10 cellular contexts compared by ENCODE assay signal in genomic region chr1:40059960-40060337, GRCh38. TPM values are rescaled to one million over a fixed set of nuclear protein-coding genes. Genes with fewer than 3 reads are reported as not detected.
A peak's percentile ranks its signal among the peaks of the same experiment; 100 is the strongest.
DNase-seq lines count a peak whose midpoint lies in the region; ATAC-seq, FAIRE-seq and TF ChIP-seq lines count a peak whose summit lies in the region.
"Had no signal": no experiment of that assay in that cellular context is flagged by ENCODE, and none has a peak within 500 bp of the region (broad histone marks: within the 10 kb centered on the region; RNA-seq: fewer than 3 reads in every experiment).

No MANE protein-coding gene starts in this region.

- peaks cover 56% of the 10 kb centered on the region for H3F3A ChIP-seq in MM.1S (ENCODE audit: insufficient read depth, low read length)

- no peaks in the 10 kb centered on the region for H3K9me3 Mint-ChIP-seq in CD8-positive, alpha-beta memory T cell
- no peaks in the 10 kb centered on the region for H3K9me3 Mint-ChIP-seq in naive thymus-derived CD4-positive, alpha-beta T cell

- intact Hi-C loops in GM12878 (cut with micrococcal nuclease; ENCODE audit: unreplicated experiment): no loop called here
- intact Hi-C loops in naive thymus-derived CD4-positive, alpha-beta T cell (cut with micrococcal nuclease): loop anchor here (1.0 kb wide), 4 partner anchors 10 to 21 kb away; partner anchors contain the start of gene CAP1 (in 1 of the 2)

- TF ChIP-seq POLR2A in GM12878 (IDR thresholded peaks at IDR 0.05; ENCODE audit: low read depth, low read length): no peak

- POLR2A ChIA-PET in CD8-positive, alpha-beta memory T cell (lab: Charles Lee): interaction anchor here (1.3 to 1.6 kb wide), 2 partner anchors 19 to 24 kb away, joined by 3 to 10 read pairs; partner anchors contain the start of gene CAP1
- POLR2A ChIA-PET in GM12878 (lab: Charles Lee): interaction anchor here (0.6 to 2.7 kb wide), 9 partner anchors 10 to 1145 kb away, joined by 3 to 15 read pairs (median 4); partner anchors contain the start of gene CAP1
- POLR2A ChIA-PET in naive thymus-derived CD4-positive, alpha-beta T cell (lab: Charles Lee): interaction anchor here (0.6 to 21.3 kb wide), 7 partner anchors 11 to 472 kb away, joined by 3 to 306 read pairs (median 5); partner anchors contain the start of gene CAP1

- CTCF ChIA-PET in CD8-positive, alpha-beta memory T cell (lab: Charles Lee): interaction anchor here (0.8 to 1.5 kb wide), 7 partner anchors 15 to 261 kb away, joined by 3 to 4 read pairs (median 4); partner anchors contain the start of gene CAP1
- CTCF ChIA-PET in GM12878 (lab: Yijun Ruan, JAX): interaction anchor here (1.0 to 7.2 kb wide), 10 partner anchors 10 to 325 kb away, joined by 3 to 41 read pairs (median 9); partner anchors contain the start of gene CAP1
- CTCF ChIA-PET in naive thymus-derived CD4-positive, alpha-beta T cell (lab: Charles Lee): interaction anchor here (0.6 to 1.3 kb wide), 6 partner anchors 10 to 48 kb away, joined by 3 to 6 read pairs (median 3); no protein-coding TSS in a partner anchor

- TF ChIP-seq EP300 in GM12878 (IDR thresholded peaks at IDR 0.05; ENCODE audit: borderline replicate concordance in 1 of 2, control insufficient read depth in 1 of 2, low read depth in 2 of 2, low read length in 2 of 2): no peak

- H3K4me1 Mint-ChIP-seq in CD8-positive, alpha-beta memory T cell: peaks cover 91 to 95% (median 94%) of the 10 kb centered on the region in 3 donors
- H3K4me1 Mint-ChIP-seq in naive thymus-derived CD4-positive, alpha-beta T cell: peaks cover 80 to 99% (median 91%) of the 10 kb centered on the region in 7 donors

- ATAC-seq in GM12878: peak; percentile 31
- ATAC-seq in naive thymus-derived CD4-positive, alpha-beta T cell: no peak
- no peak for ATAC-seq in HG02970 (IDR thresholded peaks at IDR 0.05; ENCODE audit: low FRiP score, unreplicated experiment)

- TF ChIP-seq RAD21 in GM12878 (IDR thresholded peaks at IDR 0.05; ENCODE audit: insufficient read depth, low read depth, low read length): no peak

- H3K27ac Mint-ChIP-seq in CD8-positive, alpha-beta memory T cell: peak overlapping the region; percentile 77 to 94 (median 86)
- peak overlapping the region; percentile 72 to 97 (median 88) for H3K27ac Mint-ChIP-seq in naive thymus-derived CD4-positive, alpha-beta T cell

- H4K20me1 ChIP-seq in MM.1S (ENCODE audit: insufficient read depth, low read length): no peaks in the 10 kb centered on the region
- H4K20me1 ChIP-seq in GM12878 (ENCODE audit: control insufficient read depth, insufficient read depth): no peaks in the 10 kb centered on the region; the same call in 1 of the 2 replicates

- in situ Hi-C loops in GM12878 (cut with MboI): no loop called here

- no peaks in the 10 kb centered on the region for H3K27me3 ChIP-seq in CD8-positive, alpha-beta memory T cell (ENCODE audit: insufficient read depth, low read length, poor library complexity, severe bottlenecking)
- no peaks in the 10 kb centered on the region for H3K27me3 ChIP-seq in MM.1S (replicated peaks; ENCODE audit: insufficient read depth, low read length)
- H3K27me3 ChIP-seq in GM12878 (replicated peaks in 1 of 2; ENCODE audit: control insufficient read depth in 2 of 2, insufficient read depth in 2 of 2, low read length in 1 of 2): no peaks in the 10 kb centered on the region
- no peaks in the 10 kb centered on the region for H3K27me3 ChIP-seq in naive thymus-derived CD4-positive, alpha-beta T cell (ENCODE audit: control insufficient read depth in 2 of 2, insufficient read depth in 2 of 2, low read length in 2 of 2)

- H3K9me3 ChIP-seq in CD8-positive, alpha-beta memory T cell (ENCODE audit: low read length): no peaks in the 10 kb centered on the region
- no peaks in the 10 kb centered on the region for H3K9me3 ChIP-seq in MM.1S (replicated peaks; ENCODE audit: insufficient read depth, low read length)
- H3K9me3 ChIP-seq in GM12878 (replicated peaks; ENCODE audit: control insufficient read depth, insufficient read depth, low read length): no peaks in the 10 kb centered on the region
- no peaks in the 10 kb centered on the region for H3K9me3 ChIP-seq in naive thymus-derived CD4-positive, alpha-beta T cell (ENCODE audit: control insufficient read depth in 2 of 3, low read length in 3 of 3)

- SMC1A ChIA-PET in GM12878 (lab: Charles Lee; ENCODE audit: uncharacterized antibody, unreplicated experiment): interaction anchor here (0.9 to 3.8 kb wide), 10 partner anchors 9 to 333 kb away, joined by 3 to 25 read pairs (median 5); partner anchors contain the start of gene CAP1

- no peak for TF ChIP-seq CTCF in MM.1S (IDR thresholded peaks at IDR 0.05; ENCODE audit: low read length)
- TF ChIP-seq CTCF in GM12878 (IDR thresholded peaks at IDR 0.05 in 2 of 3, conservative IDR thresholded peaks at IDR 0.05 in 1 of 3; ENCODE audit: control insufficient read depth in 2 of 3, extremely low read depth in 1 of 3, insufficient read depth in 1 of 3, low read depth in 3 of 3, low read length in 3 of 3): no peak

- no peaks in the 10 kb centered on the region for H3K9me2 ChIP-seq in MM.1S (replicated peaks; ENCODE audit: insufficient read depth, low read length)

- RAD21 ChIA-PET in GM12878 (lab: Charles Lee; ENCODE audit: unreplicated experiment): interaction anchor here (0.6 to 2.8 kb wide), 8 partner anchors 10 to 144 kb away, joined by 3 to 20 read pairs (median 6); partner anchors contain the start of gene CAP1

- peak overlapping the region; percentile 47; the same call in 1 of the 2 replicates for H3K9ac ChIP-seq in MM.1S (ENCODE audit: low read length)
- H3K9ac ChIP-seq in GM12878 (ENCODE audit: control insufficient read depth, insufficient read depth, low read length): peak overlapping the region; percentile 9; the same call in 1 of the 2 replicates

- peak overlapping the region; percentile 16 for H3K4me3 ChIP-seq in CD8-positive, alpha-beta memory T cell (ENCODE audit: low read length)
- H3K4me3 ChIP-seq in MM.1S (ENCODE audit: low read length): peak overlapping the region; percentile 46; the same call in 1 of the 2 replicates
- H3K4me3 ChIP-seq in GM12878: peak overlapping the region; percentile 25; the same call in 1 of the 2 replicates
- H3K4me3 ChIP-seq in naive thymus-derived CD4-positive, alpha-beta T cell (ENCODE audit: low read length): peak overlapping the region; percentile 21

- peak overlapping the region; percentile 58 for H3K27ac ChIP-seq in CD8-positive, alpha-beta memory T cell (ENCODE audit: low read depth, low read length)
- H3K27ac ChIP-seq in MM.1S (ENCODE audit: low read length) (peak overlapping the region; percentile 84), GM12878 (ENCODE audit: control insufficient read depth, insufficient read depth) (peak overlapping the region; percentile 84)
- peak overlapping the region; percentile 77 for H3K27ac ChIP-seq in naive thymus-derived CD4-positive, alpha-beta T cell (ENCODE audit: low read depth, low read length)

- peaks cover 24% of the 10 kb centered on the region for H3K36me3 ChIP-seq in CD8-positive, alpha-beta memory T cell (ENCODE audit: insufficient read depth, low read length)
- H3K36me3 ChIP-seq in MM.1S (replicated peaks; ENCODE audit: insufficient read depth, low read length) (peaks cover 18% of the 10 kb centered on the region), GM12878 (ENCODE audit: control insufficient read depth in 2 of 2, insufficient read depth in 2 of 2, low read length in 1 of 2) (peaks cover 18 to 19% of the 10 kb centered on the region in 2 experiments)
- peaks cover 12 to 50% (median 28%) of the 10 kb centered on the region in 3 experiments for H3K36me3 ChIP-seq in naive thymus-derived CD4-positive, alpha-beta T cell (ENCODE audit: control insufficient read depth in 2 of 3, insufficient read depth in 3 of 3, low read length in 3 of 3)

- H3K4me3 Mint-ChIP-seq in CD8-positive, alpha-beta memory T cell: peak overlapping the region; percentile 56 to 86 (median 67)
- H3K4me3 Mint-ChIP-seq in naive thymus-derived CD4-positive, alpha-beta T cell: peak overlapping the region; percentile 7 to 87 (median 73)

- H3K27me3 Mint-ChIP-seq in CD8-positive, alpha-beta memory T cell: no peaks in the 10 kb centered on the region
- H3K27me3 Mint-ChIP-seq in naive thymus-derived CD4-positive, alpha-beta T cell: no peaks in the 10 kb centered on the region

- no peak for DNase-seq in CD8-positive, alpha-beta memory T cell
- DNase-seq in MM.1S (no peak), GM12878 (ENCODE audit: low read depth, low spot score) (no peak), NCI-H1105 treated with DMSO at 0.1 percent for 48 hours (lab: John Stamatoyannopoulos, UW) (no peak), NCI-H2107 (lab: John Stamatoyannopoulos, UW) (no peak), HUDEP-2 (lab: John Stamatoyannopoulos, UW; ENCODE audit: unreplicated experiment in 76 of 76) (no peak)
- DNase-seq in naive thymus-derived CD4-positive, alpha-beta T cell: no peak
- DNase-seq: activated gamma-delta T cell; stimulated activated CD4-positive, alpha-beta T cell treated with anti-CD3 and anti-CD28 coated beads, Interleukin-4, amount 100 ng/mL, for 1 hour had no signal

- H3K79me2 ChIP-seq in MM.1S (ENCODE audit: low read length) (peaks cover 73% of the 10 kb centered on the region), GM12878 (ENCODE audit: control insufficient read depth, insufficient read depth, low read length) (peaks cover 56% of the 10 kb centered on the region)

- WGBS in GM12878 (ENCODE audit: insufficient coverage, insufficient replicate concordance, low lambda C conversion rate, missing lambda C conversion rate): 0% methylated on average over 3 of the region's 3 CpGs

- peaks cover 19 to 78% (median 45%) of the 10 kb centered on the region in 3 donors for H3K36me3 Mint-ChIP-seq in CD8-positive, alpha-beta memory T cell
- H3K36me3 Mint-ChIP-seq in naive thymus-derived CD4-positive, alpha-beta T cell: peaks cover 24 to 60% (median 46%) of the 10 kb centered on the region in 5 donors

- FAIRE-seq in GM12878 (lab: Jason Lieb, UNC): no peak

- H3K4me2 ChIP-seq in MM.1S (ENCODE audit: low read depth, low read length) (peak overlapping the region; percentile 97), GM12878 (ENCODE audit: control insufficient read depth, insufficient read depth) (peak overlapping the region; percentile 72)

- peaks cover 91% of the 10 kb centered on the region for H3K4me1 ChIP-seq in CD8-positive, alpha-beta memory T cell (ENCODE audit: insufficient read depth, low read length)
- H3K4me1 ChIP-seq in MM.1S (ENCODE audit: low read length) (peaks cover 84% of the 10 kb centered on the region), GM12878 (ENCODE audit: control insufficient read depth, insufficient read depth, low read length) (peaks cover 51% of the 10 kb centered on the region)
- peaks cover 68 to 89% of the 10 kb centered on the region in 2 donors for H3K4me1 ChIP-seq in naive thymus-derived CD4-positive, alpha-beta T cell (ENCODE audit: control insufficient read depth in 2 of 2, insufficient read depth in 2 of 2, low read length in 2 of 2)

- H2AFZ ChIP-seq in MM.1S (ENCODE audit: low read length) (no peak overlapping the region), GM12878 (ENCODE audit: control insufficient read depth, low read depth, low read length) (no peak overlapping the region)

- BruUV-seq in GM12878 (replicated peaks; lab: Mats Ljungman, UMichigan): no TSS peak

RNA-seq across cellular contexts. Expression of gene CAP1, which starts 19.4 kb away (rescaled TPM):
- total RNA-seq in CD8-positive, alpha-beta memory T cell: 100 to 1,000 TPM; 519 to 536 TPM
- 788 TPM for polyA plus RNA-seq in CD8-positive, alpha-beta memory T cell
- total RNA-seq in GM12878 (2013; cell fraction: nucleolus; rRNA removed): 67.9 and 74.3 TPM in 2 replicates
- total RNA-seq in GM12878 (2014; rRNA removed) (378 and 394 TPM in 2 replicates), GM12878 (2014; rRNA removed; fragmentation: Illumina TruSeq; extraction: Trizol) (405 and 421 TPM in 2 replicates), GM12878 (2021) (482 and 491 TPM in 2 replicates)
- 209 TPM for polyA plus RNA-seq in GM12878 (2011; ENCODE audit: low read depth)
- polyA plus RNA-seq in GM12878 (2011; rRNA removed) (360 and 431 TPM in 2 replicates), GM12878 (2014; fragmentation: Illumina TruSeq; extraction: Trizol) (500 and 537 TPM in 2 replicates), GM12878 (2014; fragmentation: Nextera tagmentation; extraction: Ambion mirVana) (100 to 1,000 TPM; 413 to 441 TPM), GM12878 (2014; rRNA removed) (367 and 393 TPM in 2 replicates), GM12878 (2016; fragmentation: Nextera tagmentation; extraction: Ambion mirVana) (100 to 1,000 TPM; 475 to 481 TPM)
- 219 and 245 TPM in 2 replicates for polyA plus RNA-seq in GM12878 (2011; cell fraction: cytosol; rRNA removed)
- 178 and 179 TPM in 2 replicates for polyA plus RNA-seq in GM12878 (2011; cell fraction: nucleus; rRNA removed)
- polyA plus RNA-seq in GM12878 (2012): 262 and 277 TPM in 2 replicates
- polyA minus RNA-seq in GM12878 (2011; rRNA and poly(A)+ RNA removed): 238 and 242 TPM in 2 replicates
- polyA minus RNA-seq in GM12878 (2011; cell fraction: cytosol; rRNA and poly(A)+ RNA removed): 82.6 and 88.4 TPM in 2 replicates
- polyA minus RNA-seq in GM12878 (2011; cell fraction: nucleus; rRNA and poly(A)+ RNA removed): 51.4 and 68.3 TPM in 2 replicates
- total RNA-seq in naive thymus-derived CD4-positive, alpha-beta T cell: 100 to 1,000 TPM; 176 to 683 (median 282) TPM
- polyA plus RNA-seq in naive thymus-derived CD4-positive, alpha-beta T cell: 100 to 1,000 TPM; 519 to 668 TPM

RNA-seq across cellular contexts. Expression of gene PPT1, which starts 37.1 kb away (rescaled TPM):
- total RNA-seq in CD8-positive, alpha-beta memory T cell: 100 to 1,000 TPM; 114 to 130 TPM
- 138 TPM for polyA plus RNA-seq in CD8-positive, alpha-beta memory T cell
- 42.3 and 51.6 TPM in 2 replicates for total RNA-seq in GM12878 (2013; cell fraction: nucleolus; rRNA removed)
- total RNA-seq in GM12878 (2014; rRNA removed) (67.6 and 70.2 TPM in 2 replicates), GM12878 (2014; rRNA removed; fragmentation: Illumina TruSeq; extraction: Trizol) (92.1 and 95.8 TPM in 2 replicates), GM12878 (2021) (70.7 and 72.8 TPM in 2 replicates)
- 38.5 TPM for polyA plus RNA-seq in GM12878 (2011; ENCODE audit: low read depth)
- polyA plus RNA-seq in GM12878 (2011; rRNA removed) (50.4 and 55.0 TPM in 2 replicates), GM12878 (2014; fragmentation: Illumina TruSeq; extraction: Trizol) (142 and 175 TPM in 2 replicates), GM12878 (2014; fragmentation: Nextera tagmentation; extraction: Ambion mirVana) (100 to 1,000 TPM; 111 to 147 TPM), GM12878 (2014; rRNA removed) (58.1 and 68.0 TPM in 2 replicates), GM12878 (2016; fragmentation: Nextera tagmentation; extraction: Ambion mirVana) (100 to 1,000 TPM; 133 to 138 TPM)
- 39.0 and 41.3 TPM in 2 replicates for polyA plus RNA-seq in GM12878 (2011; cell fraction: cytosol; rRNA removed)
- 13.9 and 18.3 TPM in 2 replicates for polyA plus RNA-seq in GM12878 (2011; cell fraction: nucleus; rRNA removed)
- 44.2 and 48.5 TPM in 2 replicates for polyA plus RNA-seq in GM12878 (2012)
- 39.4 and 40.4 TPM in 2 replicates for polyA minus RNA-seq in GM12878 (2011; rRNA and poly(A)+ RNA removed)
- polyA minus RNA-seq in GM12878 (2011; cell fraction: cytosol; rRNA and poly(A)+ RNA removed): 16.8 and 18.8 TPM in 2 replicates
- polyA minus RNA-seq in GM12878 (2011; cell fraction: nucleus; rRNA and poly(A)+ RNA removed): 3.7 and 5.9 TPM in 2 replicates
- total RNA-seq in naive thymus-derived CD4-positive, alpha-beta T cell: 100 to 1,000 TPM in 2 of 5 experiments, 10 to 100 TPM in 3; 51.8 to 114 (median 62.6) TPM
- polyA plus RNA-seq in naive thymus-derived CD4-positive, alpha-beta T cell: 100 to 1,000 TPM; 240 to 264 TPM
